9 cellular contexts compared by ENCODE assay signal in genomic region chrX:84339507-84340364, GRCh38.
DNase-seq lines count a peak whose midpoint lies in the region; ATAC-seq and TF ChIP-seq lines count a peak whose summit lies in the region.
"Had no signal": no experiment of that assay in that cellular context is flagged by ENCODE, and none has a peak within 500 bp of the region (broad histone marks: within the 10 kb centered on the region; RNA-seq: fewer than 3 reads in every experiment).

No MANE protein-coding gene starts in this region.

- TF ChIP-seq CTCF in psoas muscle (IDR thresholded peaks at IDR 0.05): peak; percentile 55

- 19 to 39% (median 27%) methylated on average over 4 of the region's 4 CpGs for WGBS in psoas muscle, 3 donors

- no peak overlapping the region for H3K4me3 ChIP-seq in psoas muscle
- H3K4me3 ChIP-seq: BLaER1 treated with 17β-estradiol and CSF1 and Interleukin-3, amounts not matched to agents 10 nM and 100 nM had no signal

- H3K27ac Mint-ChIP-seq in dendritic cell treated with granulocyte-macrophage colony-stimulating factor and Interleukin-4, amounts not matched to agents 40 ng/mL and 50 ng/mL, for 4 days: no peak overlapping the region

- no peaks in the 10 kb centered on the region for H3K36me3 Mint-ChIP-seq in dendritic cell treated with granulocyte-macrophage colony-stimulating factor and Interleukin-4, amounts not matched to agents 40 ng/mL and 50 ng/mL, for 4 days (ENCODE audit: low read depth)

- no peak overlapping the region for H3K27ac ChIP-seq in psoas muscle
- H3K27ac ChIP-seq: BLaER1 treated with 17β-estradiol and CSF1 and Interleukin-3, amounts not matched to agents 10 nM and 100 nM had no signal

- H3K27me3 ChIP-seq in psoas muscle (ENCODE audit: insufficient read depth in 3 of 3, low read length in 2 of 3): no peaks in the 10 kb centered on the region

- ATAC-seq in HG02759 (IDR thresholded peaks at IDR 0.05; ENCODE audit: unreplicated experiment) (peak; percentile 81), psoas muscle (no peak)

- H3K4me1 ChIP-seq in psoas muscle: no peaks in the 10 kb centered on the region
- H3K4me1 ChIP-seq: BLaER1 treated with 17β-estradiol and CSF1 and Interleukin-3, amounts not matched to agents 10 nM and 100 nM had no signal

- H3K4me1 Mint-ChIP-seq in dendritic cell treated with granulocyte-macrophage colony-stimulating factor and Interleukin-4, amounts not matched to agents 40 ng/mL and 50 ng/mL, for 4 days (ENCODE audit: low read depth): peaks cover 29% of the 10 kb centered on the region

- DNase-seq in NCI-H1105 treated with DMSO at 0.1 percent for 48 hours (lab: John Stamatoyannopoulos, UW) (peak; percentile 22), NCI-H1105 (lab: John Stamatoyannopoulos, UW) (no peak), NCI-H446 treated with DMSO at 0.1 percent for 48 hours (lab: John Stamatoyannopoulos, UW) (peak; percentile 1), psoas muscle (no peak), NCI-H2196 treated with DMSO at 0.1 percent for 48 hours (lab: John Stamatoyannopoulos, UW; ENCODE audit: unreplicated experiment) (no peak), GM19240 (ENCODE audit: insufficient read length, low spot score) (no peak)

- H3K4me3 Mint-ChIP-seq in dendritic cell treated with granulocyte-macrophage colony-stimulating factor and Interleukin-4, amounts not matched to agents 40 ng/mL and 50 ng/mL, for 4 days: peak overlapping the region; percentile 23

- H3K9me3 ChIP-seq in psoas muscle: no peaks in the 10 kb centered on the region
- H3K9me3 ChIP-seq: BLaER1 treated with 17β-estradiol and CSF1 and Interleukin-3, amounts not matched to agents 10 nM and 100 nM had no signal

- no peaks in the 10 kb centered on the region for H3K36me3 ChIP-seq in psoas muscle (ENCODE audit: insufficient read depth in 1 of 2, low read depth in 1 of 2)
- H3K36me3 ChIP-seq: BLaER1 treated with 17β-estradiol and CSF1 and Interleukin-3, amounts not matched to agents 10 nM and 100 nM had no signal

- no peaks in the 10 kb centered on the region for H3K9me3 Mint-ChIP-seq in dendritic cell treated with granulocyte-macrophage colony-stimulating factor and Interleukin-4, amounts not matched to agents 40 ng/mL and 50 ng/mL, for 4 days

- intact Hi-C loops in dendritic cell treated with granulocyte-macrophage colony-stimulating factor and Interleukin-4, amounts not matched to agents 40 ng/mL and 50 ng/mL, for 4 days (cut with micrococcal nuclease): loop anchor here (5.0 to 10.0 kb wide), 2 partner anchors 73 to 385 kb away; no protein-coding TSS in a partner anchor
- intact Hi-C loops in psoas muscle (cut with DNase I): no loop called here

- peaks cover 2% of the 10 kb centered on the region for H3K27me3 Mint-ChIP-seq in dendritic cell treated with granulocyte-macrophage colony-stimulating factor and Interleukin-4, amounts not matched to agents 40 ng/mL and 50 ng/mL, for 4 days

Comparison
In these comparisons a context has a peak if more than half of its experiments do, and no peak if none do; other contexts are left out.
1. DNase-seq: peak in NCI-H1105 treated with DMSO at 0.1 percent for 48 hours (single experiment) and NCI-H446 treated with DMSO at 0.1 percent for 48 hours (single experiment); none in NCI-H1105 (single experiment), psoas muscle (0 of 2), NCI-H2196 treated with DMSO at 0.1 percent for 48 hours (single experiment) and GM19240 (single experiment).